ENCODE assay signal across 27 cellular contexts in the genomic region with DNA sequence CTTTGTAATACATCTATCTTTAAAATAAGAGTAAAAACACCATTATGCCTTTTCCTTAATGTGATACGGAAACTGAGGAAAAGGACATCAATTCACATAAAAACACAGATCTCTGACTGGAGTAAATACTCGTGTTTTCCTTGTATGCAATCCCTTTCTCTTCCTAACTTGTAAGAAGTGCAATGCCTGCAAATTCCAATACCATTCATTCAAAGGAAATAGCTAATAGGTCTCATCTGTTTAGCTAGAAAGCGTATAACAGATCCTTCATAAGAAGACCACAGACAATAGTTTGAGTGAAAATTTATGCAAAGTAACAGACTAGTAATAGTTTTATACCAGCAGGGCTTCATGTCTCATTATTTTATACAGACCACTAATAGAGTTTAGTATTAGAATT.
"Had no signal": no experiment of that assay in that cellular context is flagged by ENCODE, and none has a peak within 500 bp of the region (broad histone marks: within the 10 kb centered on the region; RNA-seq: fewer than 3 reads in every experiment).

No MANE protein-coding gene starts in this region.

- H3K27ac ChIP-seq: brain microvascular endothelial cell, esophagus muscularis mucosa, WERI-Rb-1 had no signal

- H3K9me3 ChIP-seq: esophagus muscularis mucosa had no signal

- DNase-seq: activated B cell treated with CpG ODN at 0.5 μM for 24 hours; activated CD4-positive, alpha-beta T cell treated with anti-CD3 and anti-CD28 coated beads for 48 hours; activated CD4-positive, alpha-beta T cell treated with anti-CD3 and anti-CD28 coated beads, Interleukin-2, amount 50 U/mL, for 1 hour; activated CD4-positive, alpha-beta T cell treated with anti-CD3 and anti-CD28 coated beads, Interleukin-2, amount 50 U/mL, for 48 hours; activated CD8-positive, alpha-beta memory T cell treated with anti-CD3 and anti-CD28 coated beads for 24 hours; activated CD8-positive, alpha-beta T cell treated with anti-CD3 and anti-CD28 coated beads for 36 hours; activated effector memory CD4-positive, alpha-beta T cell treated with Interleukin-2 at 50 U/mL for 16 hours; activated gamma-delta T cell treated with Interleukin-2 at 50 U/mL for 16 hours; activated naive CD4-positive, alpha-beta T cell treated with anti-CD3 and anti-CD28 coated beads, Interleukin-2, amount 50 U/mL, for 16 hours; activated naive CD4-positive, alpha-beta T cell treated with Interleukin-2 at 50 U/mL for 16 hours; activated T-cell treated with anti-CD3 and anti-CD28 coated beads, Interleukin-2, amount 50 U/mL, for 4 hours; amniotic stem cell; anterior cingulate cortex; brain microvascular endothelial cell; cortex of kidney; dermis blood vessel endothelial cell; effector CD4-positive, alpha-beta T cell; erythroblast; head of caudate nucleus; T-helper 1 cell; T-helper 17 cell; T1000; WERI-Rb-1 had no signal

- H3K4me3 ChIP-seq: esophagus muscularis mucosa had no signal

- H3K36me3 ChIP-seq: brain microvascular endothelial cell, esophagus muscularis mucosa, WERI-Rb-1 had no signal

- FAIRE-seq: bronchial epithelial cell, endometrium, frontal cortex had no signal

- H3K4me1 ChIP-seq: esophagus muscularis mucosa had no signal

- H3K27me3 ChIP-seq: brain microvascular endothelial cell, esophagus muscularis mucosa had no signal
